ENCODE assay signal across 19 cellular contexts in genomic region chr21:31750843-31751242, GRCh38. TPM values are rescaled to one million over a fixed set of nuclear protein-coding genes. Genes with fewer than 3 reads are reported as not detected.
A peak's percentile ranks its signal among the peaks of the same experiment; 100 is the strongest.
DNase-seq lines count a peak whose midpoint lies in the region; ATAC-seq, FAIRE-seq and TF ChIP-seq lines count a peak whose summit lies in the region.
"Had no signal": no experiment of that assay in that cellular context is flagged by ENCODE, and none has a peak within 500 bp of the region (broad histone marks: within the 10 kb centered on the region; RNA-seq: fewer than 3 reads in every experiment).

No MANE protein-coding gene starts in this region.

- TF ChIP-seq EP300 in A549 (IDR thresholded peaks at IDR 0.05) = no peak

- no peak overlapping the region for H3K4me3 ChIP-seq in A549
- no peak overlapping the region for H3K4me3 ChIP-seq in HEK293 (ENCODE audit: low read depth, low read length)
- H3K4me3 ChIP-seq: cardiac muscle cell, sigmoid colon, upper lobe of right lung had no signal

- H3K4me1 ChIP-seq in A549 (no peaks in the 10 kb centered on the region), HEK293 (ENCODE audit: control insufficient read depth, insufficient read depth, low read length) (no peaks in the 10 kb centered on the region)
- H3K4me1 ChIP-seq: sigmoid colon, upper lobe of right lung had no signal

- POLR2A ChIA-PET in A549 (lab: Yijun Ruan, JAX) = interaction anchor here (0.8 kb wide), 1 partner anchor 18 kb away, joined by 3 read pairs; the partner anchor contains the start of gene SCAF4
- POLR2A ChIA-PET in HEK293 (lab: Yijun Ruan, JAX) = no interaction called here

- TF ChIP-seq RAD21 in A549 (conservative IDR thresholded peaks at IDR 0.05 in 1 of 2, IDR thresholded peaks at IDR 0.05 in 1 of 2) = no peak

- peak; percentile 6 to 9 for DNase-seq in A549 (ENCODE audit: low read depth in 1 of 2, low spot score in 1 of 2)
- DNase-seq in T1000 (lab: John Stamatoyannopoulos, UW) = peak; percentile 24
- DNase-seq in fibroblast of gingiva (ENCODE audit: low read depth) = peak; percentile 24
- DNase-seq in Ammon's horn (ENCODE audit: low spot score) = no peak
- no peak for DNase-seq in GM10266 (ENCODE audit: extremely low spot score)
- DNase-seq: activated CD4-positive, alpha-beta memory T cell treated with anti-CD3 and anti-CD28 coated beads for 36 hours; activated gamma-delta T cell; activated naive CD8-positive, alpha-beta T cell treated with anti-CD3 and anti-CD28 coated beads, Interleukin-2, amount 50 U/mL, for 24 hours; hippocampal formation; NCI-H1417 treated with DMSO at 0.1 percent for 48 hours; NCI-H2171; NCI-H524 treated with DMSO at 0.1 percent for 48 hours; sigmoid colon; upper lobe of right lung had no signal

- ATAC-seq in A549 = no peak
- ATAC-seq in GM21381 (IDR thresholded peaks at IDR 0.05; ENCODE audit: unreplicated experiment) = no peak
- ATAC-seq in HG03139 (IDR thresholded peaks at IDR 0.05; ENCODE audit: unreplicated experiment) = no peak
- ATAC-seq: activated naive CD8-positive, alpha-beta T cell treated with anti-CD3 and anti-CD28 coated beads, Interleukin-2, amount 50 U/mL, for 24 hours; upper lobe of right lung had no signal

- no peak for TF ChIP-seq POLR2A in A549 (IDR thresholded peaks at IDR 0.05; ENCODE audit: low read length)

- H3K27ac ChIP-seq in A549 = no peak overlapping the region
- H3K27ac ChIP-seq in HEK293 (ENCODE audit: extremely low read depth, low read depth, low read length) = no peak overlapping the region
- H3K27ac ChIP-seq: cardiac muscle cell, sigmoid colon, upper lobe of right lung had no signal

- CTCF ChIA-PET in A549 (lab: Yijun Ruan, JAX) = interaction anchor here (0.7 kb wide), 1 partner anchor 161 kb away, joined by 4 read pairs; no protein-coding TSS in a partner anchor
- CTCF ChIA-PET in HEK293 (lab: Yijun Ruan, JAX) = interaction anchor here (0.7 kb wide), 1 partner anchor 855 kb away, joined by 3 read pairs; no protein-coding TSS in a partner anchor

- H3K4me2 ChIP-seq in A549 = no peak overlapping the region

- H3K9me3 ChIP-seq in A549 (no peaks in the 10 kb centered on the region), HEK293 (ENCODE audit: control insufficient read depth, insufficient read depth, low read depth, low read length) (no peaks in the 10 kb centered on the region)
- H3K9me3 ChIP-seq: sigmoid colon, upper lobe of right lung had no signal

- no peak for FAIRE-seq in A549 (lab: Jason Lieb, UNC)
- FAIRE-seq: islet of Langerhans had no signal

- no peaks in the 10 kb centered on the region for H3K36me3 ChIP-seq in HEK293 (ENCODE audit: control insufficient read depth in 2 of 2, insufficient read depth in 1 of 2, low read length in 2 of 2)
- H3K36me3 ChIP-seq: cardiac muscle cell, sigmoid colon, upper lobe of right lung had no signal

- TF ChIP-seq CTCF in A549 (IDR thresholded peaks at IDR 0.05) = no peak
- no peak for TF ChIP-seq CTCF in HEK293 (tag by site-specific recombination; IDR thresholded peaks at IDR 0.05)
- TF ChIP-seq CTCF in GM10266 (IDR thresholded peaks at IDR 0.05; ENCODE audit: control insufficient read depth, insufficient read depth, low read depth, missing control alignments) = no peak

TF ChIP-seq in A549, 52 proteins besides CTCF, POLR2A, EP300 and RAD21:
- TF ChIP-seq FOSL2 (IDR thresholded peaks at IDR 0.05) (no peak), FOSL2 (CRISPR knock-in tag; IDR thresholded peaks at IDR 0.05) (0 out of 2 replicates have a peak, but pooled peaks have one; percentile 5), REST (IDR thresholded peaks at IDR 0.05) (no peak)

TF ChIP-seq in HEK293, 187 proteins besides CTCF, POLR2A, EP300 and RAD21:
- TF ChIP-seq ZNF146 (tag by site-specific recombination; IDR thresholded peaks at IDR 0.05) = no peak
- TF ChIP-seq PRDM10 (tag by site-specific recombination; IDR thresholded peaks at IDR 0.05) = peak; percentile 73

RNA-seq across cellular contexts. Expression of gene SCAF4, which starts 18.9 kb away (rescaled TPM):
- polyA plus RNA-seq in A549 (2011; rRNA removed) = 10.4 and 12.9 TPM in 2 replicates
- 6.7 and 8.4 TPM in 2 replicates for polyA plus RNA-seq in A549 (2012; cell fraction: cytosol; rRNA removed)
- 20.8 and 25.1 TPM in 2 replicates for polyA plus RNA-seq in A549 (2012; cell fraction: nucleus; rRNA removed)
- 15.3 to 16.8 TPM (median 16.6 TPM) in 3 replicates for polyA plus RNA-seq in A549 (2017; fragmentation: RNase III; extraction: RNeasy Plus Mini Kit Qiagen cat#74134 plus additional on column Dnase treatment)
- polyA minus RNA-seq in A549 (2011; rRNA and poly(A)+ RNA removed) = 11.0 and 13.7 TPM in 2 replicates

Comparison
In these comparisons a context has a peak if more than half of its experiments do, and no peak if none do; other contexts are left out.
1. DNase-seq: peak in A549 (2 of 2), T1000 (single experiment) and fibroblast of gingiva (single experiment); none in Ammon's horn (single experiment) and GM10266 (single experiment).